Comparison of ENCODE assay signal across 8 cellular contexts in the genomic region with DNA sequence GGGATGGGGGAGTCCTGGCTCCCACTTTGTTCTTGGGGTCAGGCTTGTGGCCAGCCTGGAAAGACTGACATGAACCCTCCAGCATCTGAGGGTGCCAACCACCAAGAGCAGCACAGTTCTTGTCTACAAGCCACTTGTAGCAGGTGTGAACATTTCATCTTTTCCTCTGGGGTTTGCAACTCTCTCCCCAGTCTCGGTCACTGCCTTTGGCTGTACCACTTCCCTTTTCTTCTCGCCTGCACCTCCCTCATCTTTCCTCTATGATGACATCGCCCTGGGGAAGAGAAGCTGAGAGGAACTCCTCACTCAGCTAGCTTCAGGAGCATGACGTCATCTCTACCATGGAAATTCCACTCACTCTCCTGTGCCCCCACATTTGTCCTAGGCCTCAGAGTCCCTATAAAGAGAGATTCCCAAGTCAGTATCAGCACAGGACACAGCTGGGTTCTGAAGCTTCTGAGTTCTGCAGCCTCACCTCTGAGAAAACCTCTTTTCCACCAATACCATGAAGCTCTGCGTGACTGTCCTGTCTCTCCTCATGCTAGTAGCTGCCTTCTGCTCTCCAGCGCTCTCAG. TPM values are rescaled to one million over a fixed set of nuclear protein-coding genes. Genes with fewer than 3 reads are reported as not detected.
DNase-seq lines count a peak whose midpoint lies in the region; ATAC-seq lines count a peak whose summit lies in the region.
"Not testable (repeated sequence)": the region's sequence is repeated elsewhere in the genome, so short reads cannot be mapped to it uniquely, and the experiment has no call there.

A gene (plus strand): TSS at position 427 of the 575 bp plus-strand sequence. CDS start 79 bp downstream, at position 506.

- peaks cover 19% of the 10 kb centered on the region for H3K27me3 Mint-ChIP-seq in activated T-cell treated with anti-CD3 and anti-CD28 coated beads, Interleukin-2, amount 50 U/mL, for 4 hours (ENCODE audit: low read depth)
- peaks cover 14 to 21% (median 17%) of the 10 kb centered on the region in 3 donors for H3K27me3 Mint-ChIP-seq in immature natural killer cell (ENCODE audit: low read depth in 3 of 3)

- peaks cover 43% of the 10 kb centered on the region for H3K4me1 Mint-ChIP-seq in activated T-cell treated with anti-CD3 and anti-CD28 coated beads, Interleukin-2, amount 50 U/mL, for 4 hours (ENCODE audit: low read depth)
- peaks cover 70 to 85% of the 10 kb centered on the region in 2 donors for H3K4me1 Mint-ChIP-seq in immature natural killer cell

- DNase-seq in SKM-1 (lab: John Stamatoyannopoulos, UW; ENCODE audit: unreplicated experiment) = peak; percentile 54
- DNase-seq in activated T-cell treated with anti-CD3 and anti-CD28 coated beads, Interleukin-2, amount 50 U/mL, for 4 hours = peak; percentile 13
- DNase-seq in immature natural killer cell = peak; percentile 87 to 90 (median 89)
- DNase-seq in stimulated activated CD8-positive, alpha-beta memory T cell treated with anti-CD3 and anti-CD28 coated beads, Interleukin-4, amount 100 ng/mL, for 24 hours (ENCODE audit: low read depth) = peak; percentile 50

- not testable (repeated sequence) for H3K36me3 Mint-ChIP-seq in activated T-cell treated with anti-CD3 and anti-CD28 coated beads, Interleukin-2, amount 50 U/mL, for 4 hours (ENCODE audit: insufficient read depth)
- H3K36me3 Mint-ChIP-seq in immature natural killer cell = peaks cover 29 to 34% (median 34%) of the 10 kb centered on the region in 3 donors

- not testable (repeated sequence) for H3K9me3 Mint-ChIP-seq in activated T-cell treated with anti-CD3 and anti-CD28 coated beads, Interleukin-2, amount 50 U/mL, for 4 hours; immature natural killer cell

- ATAC-seq in GM19397 (IDR thresholded peaks at IDR 0.05; ENCODE audit: unreplicated experiment) (peak; percentile 68), HG02798 (IDR thresholded peaks at IDR 0.05; ENCODE audit: poor library complexity, unreplicated experiment) (peak; percentile 77), HG03457 (IDR thresholded peaks at IDR 0.05; ENCODE audit: unreplicated experiment) (peak; percentile 76)
- ATAC-seq in activated T-cell treated with anti-CD3 and anti-CD28 coated beads, Interleukin-2, amount 50 U/mL, for 4 hours = peak; percentile 53 to 67

- H3K4me3 ChIP-seq in GM08714 (ENCODE audit: low read length) = peak within 1 kb of the TSS; percentile 25; the same call in 1 of the 2 replicates

- H3K27ac Mint-ChIP-seq in immature natural killer cell = peak within 1 kb of the TSS; percentile 94 to 99 (median 98)

- H3K4me3 Mint-ChIP-seq in activated T-cell treated with anti-CD3 and anti-CD28 coated beads, Interleukin-2, amount 50 U/mL, for 4 hours = peak within 1 kb of the TSS; percentile 90
- peak within 1 kb of the TSS; percentile 99 to 100 (median 99) for H3K4me3 Mint-ChIP-seq in immature natural killer cell

RNA-seq across cellular contexts. Expression of the gene that starts here (rescaled TPM):
- total RNA-seq in activated T-cell treated with anti-CD3 and anti-CD28 coated beads, Interleukin-2, amount 50 U/mL, for 4 hours = 1,000 to 10,000 TPM in 2 of 3 donors, 100 to 1,000 TPM in 1; 361 to 2,286 (median 1,809) TPM
- polyA plus RNA-seq in immature natural killer cell = 1,000 to 10,000 TPM in 1 of 3 donors, 100 to 1,000 TPM in 2; 748 to 1,008 (median 970) TPM

Comparison
In these comparisons a context has a peak if more than half of its experiments do, and no peak if none do; other contexts are left out.
1. Peak in every context shown above with its lines: DNase-seq, ATAC-seq and H3K4me3 ChIP-seq.
2. DNase-seq: peak in every context shown above with its lines; median percentile 89 in immature natural killer cell; 54 in SKM-1; 50 in stimulated activated CD8-positive, alpha-beta memory T cell treated with anti-CD3 and anti-CD28 coated beads, Interleukin-4, amount 100 ng/mL, for 24 hours; 13 in activated T-cell treated with anti-CD3 and anti-CD28 coated beads, Interleukin-2, amount 50 U/mL, for 4 hours.